3 cellular contexts compared by ENCODE assay signal in the genomic region with DNA sequence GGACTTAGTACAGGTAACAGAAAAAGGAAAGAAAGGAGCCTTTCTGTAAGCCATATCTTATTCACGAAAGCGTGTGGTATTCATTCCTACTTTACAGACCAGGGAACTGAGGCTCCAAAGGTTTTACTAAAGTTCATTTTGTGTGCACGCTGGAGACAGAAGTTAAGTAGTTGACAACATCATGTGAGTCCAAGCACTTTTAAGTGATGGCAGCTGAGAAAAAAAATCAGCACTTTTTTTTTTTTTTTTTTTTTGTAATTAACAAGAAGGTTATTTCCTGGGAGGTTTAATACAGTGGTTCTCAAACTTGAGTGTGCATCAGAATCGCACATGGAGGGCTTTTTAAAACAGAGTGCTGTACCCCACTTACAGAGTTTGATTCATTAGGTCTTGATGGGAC.
TF ChIP-seq lines count a peak whose summit lies in the region.

No MANE protein-coding gene starts in this region.

TF ChIP-seq in SK-N-SH, 30 proteins besides CTCF, POLR2A, EP300 and RAD21:
- no peak for TF ChIP-seq FOSL2 (IDR thresholded peaks at IDR 0.05; ENCODE audit: borderline replicate concordance, low read depth)
- TF ChIP-seq MXI1 (IDR thresholded peaks at IDR 0.05; ENCODE audit: low read depth, low read length), result no peak
- no peak for TF ChIP-seq RXRA (IDR thresholded peaks at IDR 0.05; ENCODE audit: borderline replicate concordance, low read depth)
- no peak for TF ChIP-seq MEF2A (IDR thresholded peaks at IDR 0.05; ENCODE audit: borderline replicate concordance, low read depth)
- TF ChIP-seq POLR2AphosphoS5 (IDR thresholded peaks at IDR 0.05; ENCODE audit: low read depth, low read length), result no peak
- TF ChIP-seq, protein P1, sequence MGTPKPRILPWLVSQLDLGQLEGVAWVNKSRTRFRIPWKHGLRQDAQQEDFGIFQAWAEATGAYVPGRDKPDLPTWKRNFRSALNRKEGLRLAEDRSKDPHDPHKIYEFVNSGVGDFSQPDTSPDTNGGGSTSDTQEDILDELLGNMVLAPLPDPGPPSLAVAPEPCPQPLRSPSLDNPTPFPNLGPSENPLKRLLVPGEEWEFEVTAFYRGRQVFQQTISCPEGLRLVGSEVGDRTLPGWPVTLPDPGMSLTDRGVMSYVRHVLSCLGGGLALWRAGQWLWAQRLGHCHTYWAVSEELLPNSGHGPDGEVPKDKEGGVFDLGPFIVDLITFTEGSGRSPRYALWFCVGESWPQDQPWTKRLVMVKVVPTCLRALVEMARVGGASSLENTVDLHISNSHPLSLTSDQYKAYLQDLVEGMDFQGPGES (IDR thresholded peaks at IDR 0.05; ENCODE audit: low read depth, low read length), result no peak

TF ChIP-seq in SK-N-SH treated with all-trans-retinoic acid at 6 μM for 48 hours, 23 proteins besides CTCF, POLR2A, EP300 and RAD21:
- no peak for TF ChIP-seq ESRRG (CRISPR knock-in tag; IDR thresholded peaks at IDR 0.05)
- TF ChIP-seq TOX (CRISPR knock-in tag; IDR thresholded peaks at IDR 0.05; ENCODE audit: borderline replicate concordance), result no peak
- TF ChIP-seq SNAI2 (CRISPR knock-in tag; IDR thresholded peaks at IDR 0.05), result no peak
- TF ChIP-seq CSDC2 (CRISPR knock-in tag; IDR thresholded peaks at IDR 0.05), result no peak
- no peak for TF ChIP-seq RARB (CRISPR knock-in tag; IDR thresholded peaks at IDR 0.05)
- TF ChIP-seq ISL1 (CRISPR knock-in tag; IDR thresholded peaks at IDR 0.05), result no peak
- TF ChIP-seq ZNF8 (CRISPR knock-in tag; IDR thresholded peaks at IDR 0.05), result no peak
- no peak for TF ChIP-seq ZNF565 (CRISPR knock-in tag; conservative IDR thresholded peaks at IDR 0.05; ENCODE audit: low read depth)
- TF ChIP-seq, protein P2, sequence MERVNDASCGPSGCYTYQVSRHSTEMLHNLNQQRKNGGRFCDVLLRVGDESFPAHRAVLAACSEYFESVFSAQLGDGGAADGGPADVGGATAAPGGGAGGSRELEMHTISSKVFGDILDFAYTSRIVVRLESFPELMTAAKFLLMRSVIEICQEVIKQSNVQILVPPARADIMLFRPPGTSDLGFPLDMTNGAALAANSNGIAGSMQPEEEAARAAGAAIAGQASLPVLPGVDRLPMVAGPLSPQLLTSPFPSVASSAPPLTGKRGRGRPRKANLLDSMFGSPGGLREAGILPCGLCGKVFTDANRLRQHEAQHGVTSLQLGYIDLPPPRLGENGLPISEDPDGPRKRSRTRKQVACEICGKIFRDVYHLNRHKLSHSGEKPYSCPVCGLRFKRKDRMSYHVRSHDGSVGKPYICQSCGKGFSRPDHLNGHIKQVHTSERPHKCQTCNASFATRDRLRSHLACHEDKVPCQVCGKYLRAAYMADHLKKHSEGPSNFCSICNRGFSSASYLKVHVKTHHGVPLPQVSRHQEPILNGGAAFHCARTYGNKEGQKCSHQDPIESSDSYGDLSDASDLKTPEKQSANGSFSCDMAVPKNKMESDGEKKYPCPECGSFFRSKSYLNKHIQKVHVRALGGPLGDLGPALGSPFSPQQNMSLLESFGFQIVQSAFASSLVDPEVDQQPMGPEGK (CRISPR knock-in tag; IDR thresholded peaks at IDR 0.05; ENCODE audit: borderline replicate concordance), result no peak
- TF ChIP-seq, protein P3, sequence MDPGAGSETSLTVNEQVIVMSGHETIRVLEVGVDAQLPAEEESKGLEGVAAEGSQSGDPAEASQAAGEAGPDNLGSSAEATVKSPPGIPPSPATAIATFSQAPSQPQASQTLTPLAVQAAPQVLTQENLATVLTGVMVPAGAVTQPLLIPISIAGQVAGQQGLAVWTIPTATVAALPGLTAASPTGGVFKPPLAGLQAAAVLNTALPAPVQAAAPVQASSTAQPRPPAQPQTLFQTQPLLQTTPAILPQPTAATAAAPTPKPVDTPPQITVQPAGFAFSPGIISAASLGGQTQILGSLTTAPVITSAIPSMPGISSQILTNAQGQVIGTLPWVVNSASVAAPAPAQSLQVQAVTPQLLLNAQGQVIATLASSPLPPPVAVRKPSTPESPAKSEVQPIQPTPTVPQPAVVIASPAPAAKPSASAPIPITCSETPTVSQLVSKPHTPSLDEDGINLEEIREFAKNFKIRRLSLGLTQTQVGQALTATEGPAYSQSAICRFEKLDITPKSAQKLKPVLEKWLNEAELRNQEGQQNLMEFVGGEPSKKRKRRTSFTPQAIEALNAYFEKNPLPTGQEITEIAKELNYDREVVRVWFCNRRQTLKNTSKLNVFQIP (CRISPR knock-in tag; IDR thresholded peaks at IDR 0.05; ENCODE audit: borderline replicate concordance, low read depth), result no peak
- no peak for TF ChIP-seq ZC3H10 (CRISPR knock-in tag; IDR thresholded peaks at IDR 0.05)
- no peak for TF ChIP-seq BACH2 (CRISPR knock-in tag; IDR thresholded peaks at IDR 0.05; ENCODE audit: borderline replicate concordance)
- TF ChIP-seq, protein P4, sequence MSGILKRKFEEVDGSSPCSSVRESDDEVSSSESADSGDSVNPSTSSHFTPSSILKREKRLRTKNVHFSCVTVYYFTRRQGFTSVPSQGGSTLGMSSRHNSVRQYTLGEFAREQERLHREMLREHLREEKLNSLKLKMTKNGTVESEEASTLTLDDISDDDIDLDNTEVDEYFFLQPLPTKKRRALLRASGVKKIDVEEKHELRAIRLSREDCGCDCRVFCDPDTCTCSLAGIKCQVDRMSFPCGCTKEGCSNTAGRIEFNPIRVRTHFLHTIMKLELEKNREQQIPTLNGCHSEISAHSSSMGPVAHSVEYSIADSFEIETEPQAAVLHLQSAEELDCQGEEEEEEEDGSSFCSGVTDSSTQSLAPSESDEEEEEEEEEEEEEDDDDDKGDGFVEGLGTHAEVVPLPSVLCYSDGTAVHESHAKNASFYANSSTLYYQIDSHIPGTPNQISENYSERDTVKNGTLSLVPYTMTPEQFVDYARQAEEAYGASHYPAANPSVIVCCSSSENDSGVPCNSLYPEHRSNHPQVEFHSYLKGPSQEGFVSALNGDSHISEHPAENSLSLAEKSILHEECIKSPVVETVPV (CRISPR knock-in tag; IDR thresholded peaks at IDR 0.05), result no peak
- TF ChIP-seq PPARA (CRISPR knock-in tag; IDR thresholded peaks at IDR 0.05; ENCODE audit: borderline replicate concordance), result no peak
- TF ChIP-seq TCF4 (CRISPR knock-in tag; IDR thresholded peaks at IDR 0.05; ENCODE audit: borderline replicate concordance), result no peak
- no peak for TF ChIP-seq ARNTL (CRISPR knock-in tag; IDR thresholded peaks at IDR 0.05; ENCODE audit: borderline replicate concordance, low read depth)
- TF ChIP-seq ZNF70 (CRISPR knock-in tag; IDR thresholded peaks at IDR 0.05), result no peak

TF ChIP-seq in endothelial cell of umbilical vein, 7 proteins besides CTCF, POLR2A, EP300 and RAD21:
- TF ChIP-seq, protein P5, sequence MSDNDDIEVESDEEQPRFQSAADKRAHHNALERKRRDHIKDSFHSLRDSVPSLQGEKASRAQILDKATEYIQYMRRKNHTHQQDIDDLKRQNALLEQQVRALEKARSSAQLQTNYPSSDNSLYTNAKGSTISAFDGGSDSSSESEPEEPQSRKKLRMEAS (IDR thresholded peaks at IDR 0.05; ENCODE audit: insufficient read depth, insufficient read length), result no peak
- TF ChIP-seq EZH2 (IDR thresholded peaks at IDR 0.05; ENCODE audit: borderline replicate concordance, low read depth, low read length, severe bottlenecking), result no peak
- no peak for TF ChIP-seq MYC (IDR thresholded peaks at IDR 0.05; ENCODE audit: low read depth, low read length)
- TF ChIP-seq GATA2 (IDR thresholded peaks at IDR 0.05; ENCODE audit: insufficient read depth, insufficient read length, low read depth, low read length), result no peak
- no peak for TF ChIP-seq FOS (IDR thresholded peaks at IDR 0.05; ENCODE audit: borderline replicate concordance, insufficient read depth, low read length)
- no peak for TF ChIP-seq JUN (IDR thresholded peaks at IDR 0.05; ENCODE audit: borderline replicate concordance, insufficient read depth, insufficient read length, low read depth)
- TF ChIP-seq POLR2AphosphoS5 (IDR thresholded peaks at IDR 0.05; ENCODE audit: insufficient read depth, low read depth, low read length), result no peak
